In genomic region chr6:45442716-45443115, GRCh38 we compare ENCODE assay signal across 12 cellular contexts.
"Had no signal": no experiment of that assay in that cellular context is flagged by ENCODE, and none has a peak within 500 bp of the region (broad histone marks: within the 10 kb centered on the region; RNA-seq: fewer than 3 reads in every experiment).

No MANE protein-coding gene starts in this region.

- H3K9ac ChIP-seq: SK-N-SH had no signal

- H3K4me3 ChIP-seq: ascending aorta, esophagus squamous epithelium, lower lobe of right lung, right atrium auricular region, transverse colon had no signal

- H3K4me2 ChIP-seq: SK-N-SH had no signal

- DNase-seq: esophagus squamous epithelium; foreskin keratinocyte; left cardiac atrium; lower lobe of right lung; naive B cell; posterior cingulate gyrus; SK-N-SH; stimulated activated naive B cell treated with anti-CD40 and anti-IgM and Interleukin-4, amounts not matched to agents 10 μg/mL and 1 μg/mL and 100 μg/mL, for 72 hours; T-helper 1 cell; transverse colon had no signal

- H3K4me3 Mint-ChIP-seq: naive B cell; stimulated activated naive B cell treated with anti-CD40 and anti-IgM and Interleukin-4, amounts not matched to agents 10 μg/mL and 1 μg/mL and 100 μg/mL, for 72 hours had no signal

- H3K9me3 Mint-ChIP-seq: naive B cell; stimulated activated naive B cell treated with anti-CD40 and anti-IgM and Interleukin-4, amounts not matched to agents 10 μg/mL and 1 μg/mL and 100 μg/mL, for 72 hours had no signal

- H3K27ac ChIP-seq: ascending aorta, esophagus squamous epithelium, foreskin keratinocyte, lower lobe of right lung, right atrium auricular region, transverse colon had no signal

- ATAC-seq: foreskin keratinocyte; left cardiac atrium; lower lobe of right lung; stimulated activated naive B cell treated with anti-CD40 and anti-IgM and Interleukin-4, amounts not matched to agents 10 μg/mL and 1 μg/mL and 100 μg/mL, for 72 hours had no signal

- H3K27ac Mint-ChIP-seq: stimulated activated naive B cell treated with anti-CD40 and anti-IgM and Interleukin-4, amounts not matched to agents 10 μg/mL and 1 μg/mL and 100 μg/mL, for 72 hours had no signal

- H3K9me3 ChIP-seq: ascending aorta, esophagus squamous epithelium, lower lobe of right lung, right atrium auricular region, SK-N-SH, transverse colon had no signal

- H3K36me3 ChIP-seq: ascending aorta, esophagus squamous epithelium, lower lobe of right lung, right atrium auricular region, transverse colon had no signal

- H3K36me3 Mint-ChIP-seq: naive B cell; stimulated activated naive B cell treated with anti-CD40 and anti-IgM and Interleukin-4, amounts not matched to agents 10 μg/mL and 1 μg/mL and 100 μg/mL, for 72 hours had no signal

- H3K27me3 ChIP-seq: ascending aorta, esophagus squamous epithelium, foreskin keratinocyte, right atrium auricular region, transverse colon had no signal
